In genomic region chr2:240586919-240587800, GRCh38 we compare ENCODE assay signal across 8 cellular contexts. TPM values are rescaled to one million over a fixed set of nuclear protein-coding genes. Genes with fewer than 3 reads are reported as not detected.
DNase-seq lines count a peak whose midpoint lies in the region; ATAC-seq, FAIRE-seq and TF ChIP-seq lines count a peak whose summit lies in the region.

No MANE protein-coding gene starts in this region.

- POLR2A ChIA-PET in activated naive CD8-positive, alpha-beta T cell treated with anti-CD3 and anti-CD28 coated beads, Interleukin-2, amount 10 ng/mL, durations not matched to agents 7 days and 5 days (lab: Charles Lee), result interaction anchor here (0.7 to 10.2 kb wide), 18 partner anchors 8 to 118 kb away, joined by 3 to 178 read pairs (median 6); partner anchors contain the start of genes GPR35 and RNPEPL1

- H3K27me3 ChIP-seq in hepatocyte (no peaks in the 10 kb centered on the region), small intestine (ENCODE audit: control insufficient read depth in 2 of 2, insufficient read depth in 2 of 2, low read length in 2 of 2) (no peaks in the 10 kb centered on the region)

- WGBS in hepatocyte (ENCODE audit: low lambda C conversion rate, missing lambda C conversion rate), result 10% methylated on average over 26 of the region's 62 CpGs
- WGBS in small intestine, 3 donors, result 2 to 3% (median 3%) methylated on average over 43 to 62 of the region's 62 CpGs

- peaks cover 5% of the 10 kb centered on the region for H4K20me1 ChIP-seq in hepatocyte (ENCODE audit: insufficient read depth, poor library complexity, severe bottlenecking)

- H3K4me2 ChIP-seq in hepatocyte, result peak overlapping the region; percentile 82

- peak overlapping the region; percentile 66 for H3K27ac ChIP-seq in hepatocyte
- H3K27ac ChIP-seq in small intestine (ENCODE audit: low read depth in 1 of 2, low read length in 1 of 2), result peak overlapping the region in 1 of 2 donors; percentile 39

- peak overlapping the region; percentile 95 for H3K4me3 Mint-ChIP-seq in activated naive CD8-positive, alpha-beta T cell treated with anti-CD3 and anti-CD28 coated beads, Interleukin-2, amount 10 ng/mL, durations not matched to agents 7 days and 5 days

- no peak for FAIRE-seq in small intestine (lab: Jason Lieb, UNC)

- DNase-seq in DMS53 (lab: John Stamatoyannopoulos, UW) (peak; percentile 80), DMS53 treated with DMSO at 0.1 percent for 48 hours (lab: John Stamatoyannopoulos, UW; ENCODE audit: unreplicated experiment) (no peak), RPMI8226 (peak; percentile 74), hepatocyte (ENCODE audit: low spot score) (peak; percentile 68), small intestine (peak; percentile 50)
- peak; percentile 66 for DNase-seq in activated naive CD8-positive, alpha-beta T cell treated with anti-CD3 and anti-CD28 coated beads, Interleukin-2, amount 10 ng/mL, durations not matched to agents 7 days and 5 days

- H3K4me1 ChIP-seq in hepatocyte (ENCODE audit: insufficient read depth) (peaks cover 21% of the 10 kb centered on the region), small intestine (ENCODE audit: control insufficient read depth in 2 of 2, insufficient read depth in 1 of 2, low read depth in 1 of 2, low read length in 1 of 2) (peaks cover 5 to 18% of the 10 kb centered on the region in 2 donors)

- H3K9me3 ChIP-seq in hepatocyte (ENCODE audit: low read depth) (no peaks in the 10 kb centered on the region), small intestine (ENCODE audit: control insufficient read depth, low read depth) (no peaks in the 10 kb centered on the region)

- peaks cover 78% of the 10 kb centered on the region for H3K79me2 ChIP-seq in hepatocyte

- no peak for TF ChIP-seq CTCF in hepatocyte (IDR thresholded peaks at IDR 0.05; ENCODE audit: poor library complexity)

- H3K9me3 Mint-ChIP-seq in activated naive CD8-positive, alpha-beta T cell treated with anti-CD3 and anti-CD28 coated beads, Interleukin-2, amount 10 ng/mL, durations not matched to agents 7 days and 5 days, result no peaks in the 10 kb centered on the region

- H3K36me3 Mint-ChIP-seq in activated naive CD8-positive, alpha-beta T cell treated with anti-CD3 and anti-CD28 coated beads, Interleukin-2, amount 10 ng/mL, durations not matched to agents 7 days and 5 days, result peaks cover 4% of the 10 kb centered on the region

- peak overlapping the region; percentile 61 for H2AFZ ChIP-seq in hepatocyte

- no peaks in the 10 kb centered on the region for H3K27me3 Mint-ChIP-seq in activated naive CD8-positive, alpha-beta T cell treated with anti-CD3 and anti-CD28 coated beads, Interleukin-2, amount 10 ng/mL, durations not matched to agents 7 days and 5 days

- H3K4me3 ChIP-seq in hepatocyte (peak overlapping the region; percentile 41), small intestine (ENCODE audit: low read depth in 1 of 2, low read length in 2 of 2) (peak overlapping the region; percentile 59 to 90)

- H3K36me3 ChIP-seq in hepatocyte (replicated peaks; ENCODE audit: insufficient read depth, low read depth), result no peaks in the 10 kb centered on the region
- H3K36me3 ChIP-seq in small intestine (ENCODE audit: control insufficient read depth in 2 of 2, insufficient read depth in 2 of 2, low read length in 2 of 2), result peaks cover 2 to 4% of the 10 kb centered on the region in 2 donors

- ATAC-seq in HG03280 (IDR thresholded peaks at IDR 0.05; ENCODE audit: unreplicated experiment), result peak; percentile 0
- peak; percentile 41 for ATAC-seq in activated naive CD8-positive, alpha-beta T cell treated with anti-CD3 and anti-CD28 coated beads, Interleukin-2, amount 10 ng/mL, durations not matched to agents 7 days and 5 days (ENCODE audit: low read depth)
- ATAC-seq in HG03108 (IDR thresholded peaks at IDR 0.05; ENCODE audit: unreplicated experiment), result no peak

- H3K27ac Mint-ChIP-seq in activated naive CD8-positive, alpha-beta T cell treated with anti-CD3 and anti-CD28 coated beads, Interleukin-2, amount 10 ng/mL, durations not matched to agents 7 days and 5 days, result peak overlapping the region; percentile 92

- peaks cover 38% of the 10 kb centered on the region for H3K4me1 Mint-ChIP-seq in activated naive CD8-positive, alpha-beta T cell treated with anti-CD3 and anti-CD28 coated beads, Interleukin-2, amount 10 ng/mL, durations not matched to agents 7 days and 5 days

- no peaks in the 10 kb centered on the region for H3K9me2 ChIP-seq in hepatocyte (replicated peaks; ENCODE audit: insufficient read depth)

RNA-seq across cellular contexts. Expression of gene CAPN10, which starts 0.6 kb away (rescaled TPM):
- 10 to 100 TPM; 72.3 to 74.2 TPM for total RNA-seq in activated naive CD8-positive, alpha-beta T cell treated with anti-CD3 and anti-CD28 coated beads, Interleukin-2, amount 10 ng/mL, durations not matched to agents 7 days and 5 days
- 19.1 and 24.2 TPM in 2 replicates for total RNA-seq in hepatocyte
- polyA plus RNA-seq in hepatocyte (28.8 and 42.6 TPM in 2 replicates), small intestine (10 to 100 TPM; 19.7 to 33.8 (median 32.9) TPM)

RNA-seq across cellular contexts. Expression of gene RNPEPL1, which starts 18.9 kb away (rescaled TPM):
- total RNA-seq in activated naive CD8-positive, alpha-beta T cell treated with anti-CD3 and anti-CD28 coated beads, Interleukin-2, amount 10 ng/mL, durations not matched to agents 7 days and 5 days, result 100 to 1,000 TPM; 124 TPM
- total RNA-seq in hepatocyte, result 36.9 and 46.3 TPM in 2 replicates
- polyA plus RNA-seq in hepatocyte, result 57.2 and 58.1 TPM in 2 replicates
- polyA plus RNA-seq in small intestine, result 100 to 1,000 TPM; 100 to 149 (median 131) TPM

RNA-seq across cellular contexts. Expression of gene DUSP28, which starts 27.0 kb away (rescaled TPM):
- total RNA-seq in activated naive CD8-positive, alpha-beta T cell treated with anti-CD3 and anti-CD28 coated beads, Interleukin-2, amount 10 ng/mL, durations not matched to agents 7 days and 5 days, result 10 to 100 TPM; 12.3 to 13.8 TPM
- 4.6 and 4.8 TPM in 2 replicates for total RNA-seq in hepatocyte
- 6.3 and 6.8 TPM in 2 replicates for polyA plus RNA-seq in hepatocyte
- polyA plus RNA-seq in small intestine, result 1 to 10 TPM; 1.8 to 7.0 (median 3.1) TPM

RNA-seq across cellular contexts. Expression of gene ANKMY1, which starts 29.4 kb away (rescaled TPM):
- total RNA-seq in activated naive CD8-positive, alpha-beta T cell treated with anti-CD3 and anti-CD28 coated beads, Interleukin-2, amount 10 ng/mL, durations not matched to agents 7 days and 5 days, result 10 to 100 TPM; 50.9 to 53.2 TPM
- total RNA-seq in hepatocyte, result 6.7 and 9.2 TPM in 2 replicates
- polyA plus RNA-seq in hepatocyte, result 7.8 and 11.1 TPM in 2 replicates
- 1 to 10 TPM; 3.4 to 5.9 (median 5.9) TPM for polyA plus RNA-seq in small intestine

RNA-seq across cellular contexts. Expression of gene GPR35, which starts 38.1 kb away (rescaled TPM):
- 10 to 100 TPM; 19.2 to 19.3 TPM for total RNA-seq in activated naive CD8-positive, alpha-beta T cell treated with anti-CD3 and anti-CD28 coated beads, Interleukin-2, amount 10 ng/mL, durations not matched to agents 7 days and 5 days
- 14.7 and 17.3 TPM in 2 replicates for total RNA-seq in hepatocyte
- 10.1 and 10.5 TPM in 2 replicates for polyA plus RNA-seq in hepatocyte
- polyA plus RNA-seq in small intestine, result 100 to 1,000 TPM in 2 of 3 donors, 10 to 100 TPM in 1; 75.5 to 367 (median 327) TPM
